ENCODE assay signal across 8 cellular contexts in genomic region chr7:45136106-45137060, GRCh38. TPM values are rescaled to one million over a fixed set of nuclear protein-coding genes. Genes with fewer than 3 reads are reported as not detected.
DNase-seq lines count a peak whose midpoint lies in the region; ATAC-seq and FAIRE-seq lines count a peak whose summit lies in the region.

No MANE protein-coding gene starts in this region.

- no peaks in the 10 kb centered on the region for H3K79me1 ChIP-seq in mesenchymal stem cell (replicated peaks; ENCODE audit: low read length, poor library complexity, severe bottlenecking)

- H3K4me3 Mint-ChIP-seq in activated CD4-positive, alpha-beta memory T cell treated with anti-CD3 and anti-CD28 coated beads, Interleukin-2, amount 10 ng/mL, durations not matched to agents 7 days and 5 days = no peak overlapping the region

- ATAC-seq in GM19023 (IDR thresholded peaks at IDR 0.05; ENCODE audit: unreplicated experiment) = no peak

- H2BK15ac ChIP-seq in mesenchymal stem cell (ENCODE audit: low read depth, poor library complexity, severe bottlenecking) = no peak overlapping the region

- peaks cover 26 to 47% of the 10 kb centered on the region in 2 experiments for H3K27me3 ChIP-seq in mesenchymal stem cell (ENCODE audit: control insufficient read depth in 1 of 2, insufficient read depth in 1 of 2, low read length in 2 of 2)

- no peak overlapping the region for H2BK12ac ChIP-seq in mesenchymal stem cell (ENCODE audit: low read length in 2 of 2)

- CTCF ChIA-PET in activated CD4-positive, alpha-beta memory T cell treated with anti-CD3 and anti-CD28 coated beads, Interleukin-2, amount 10 ng/mL, durations not matched to agents 7 days and 5 days (lab: Charles Lee) = interaction anchor here (0.6 to 6.8 kb wide), 46 partner anchors 9 to 883 kb away, joined by 3 to 100 read pairs (median 4); partner anchors contain the start of genes H2AZ2, MYO1G, NACAD and TBRG4

- H4K8ac ChIP-seq in mesenchymal stem cell (ENCODE audit: low read length) = no peak overlapping the region

- H2BK120ac ChIP-seq in mesenchymal stem cell (ENCODE audit: low read depth, low read length) = no peak overlapping the region

- peaks cover 3% of the 10 kb centered on the region for H3K27me3 Mint-ChIP-seq in activated CD4-positive, alpha-beta memory T cell treated with anti-CD3 and anti-CD28 coated beads, Interleukin-2, amount 10 ng/mL, durations not matched to agents 7 days and 5 days

- H3K18ac ChIP-seq in mesenchymal stem cell (ENCODE audit: low read depth in 1 of 2, low read length in 2 of 2) = no peak overlapping the region

- peak; percentile 67 for FAIRE-seq in G401.6 (lab: Jason Lieb, UNC)

- H3K9me3 ChIP-seq in mesenchymal stem cell (ENCODE audit: control insufficient read depth, low read length) = no peaks in the 10 kb centered on the region

- peak overlapping the region; percentile 46 for H3K27ac Mint-ChIP-seq in activated CD4-positive, alpha-beta memory T cell treated with anti-CD3 and anti-CD28 coated beads, Interleukin-2, amount 10 ng/mL, durations not matched to agents 7 days and 5 days

- H3K23ac ChIP-seq in mesenchymal stem cell (ENCODE audit: low read length in 2 of 2) = no peak overlapping the region

- H3K36me3 Mint-ChIP-seq in activated CD4-positive, alpha-beta memory T cell treated with anti-CD3 and anti-CD28 coated beads, Interleukin-2, amount 10 ng/mL, durations not matched to agents 7 days and 5 days (ENCODE audit: low read depth) = no peaks in the 10 kb centered on the region

- no peak overlapping the region for H2AK5ac ChIP-seq in mesenchymal stem cell (ENCODE audit: low read length, severe bottlenecking)

- H2BK5ac ChIP-seq in mesenchymal stem cell (ENCODE audit: low read depth, low read length, poor library complexity, severe bottlenecking) = no peak overlapping the region

- no peak overlapping the region for H3K4ac ChIP-seq in mesenchymal stem cell (ENCODE audit: low read depth in 1 of 2, low read length in 2 of 2)

- H2AFZ ChIP-seq in mesenchymal stem cell (ENCODE audit: low read depth, low read length) = no peak overlapping the region

- POLR2A ChIA-PET in activated CD4-positive, alpha-beta memory T cell treated with anti-CD3 and anti-CD28 coated beads, Interleukin-2, amount 10 ng/mL, durations not matched to agents 7 days and 5 days (lab: Charles Lee) = interaction anchor here (0.6 to 5.9 kb wide), 25 partner anchors 9 to 646 kb away, joined by 3 to 62 read pairs (median 6); partner anchors contain the start of genes H2AZ2, MYO1G, NUDCD3 and PURB

- H3K4me3 ChIP-seq in mesenchymal stem cell (ENCODE audit: insufficient read depth in 1 of 2, low read depth in 1 of 2, low read length in 2 of 2) = no peak overlapping the region

- peak; percentile 47 for DNase-seq in HK-2 (ENCODE audit: unreplicated experiment)
- peak; percentile 49 for DNase-seq in NCI-H82 treated with DMSO at 0.1 percent for 48 hours (lab: John Stamatoyannopoulos, UW; ENCODE audit: unreplicated experiment)
- DNase-seq in activated CD4-positive, alpha-beta memory T cell treated with anti-CD3 and anti-CD28 coated beads, Interleukin-2, amount 10 ng/mL, durations not matched to agents 7 days and 5 days = peak; percentile 81
- DNase-seq in effector CD4-positive, alpha-beta T cell = peak; percentile 54
- DNase-seq in mesenchymal stem cell = peak; percentile 78
- DNase-seq in stimulated activated CD8-positive, alpha-beta memory T cell treated with anti-CD3 and anti-CD28 coated beads, Interleukin-15, amount 100 ng/mL, for 1 hour (ENCODE audit: low read depth) = peak; percentile 46

- no peak overlapping the region for H3K9ac ChIP-seq in mesenchymal stem cell (ENCODE audit: low read length)

- no peaks in the 10 kb centered on the region for H3K9me3 Mint-ChIP-seq in activated CD4-positive, alpha-beta memory T cell treated with anti-CD3 and anti-CD28 coated beads, Interleukin-2, amount 10 ng/mL, durations not matched to agents 7 days and 5 days

- H3K36me3 ChIP-seq in mesenchymal stem cell (ENCODE audit: control insufficient read depth in 1 of 2, insufficient read depth in 2 of 2, low read depth in 1 of 2, low read length in 2 of 2) = no peaks in the 10 kb centered on the region

- H3K14ac ChIP-seq in mesenchymal stem cell (ENCODE audit: low read length in 2 of 2) = no peak overlapping the region

- H4K91ac ChIP-seq in mesenchymal stem cell (ENCODE audit: low read length) = no peak overlapping the region

- no peak overlapping the region for H3K27ac ChIP-seq in mesenchymal stem cell (ENCODE audit: low read length, poor library complexity, severe bottlenecking)

- H3K4me2 ChIP-seq in mesenchymal stem cell (ENCODE audit: low read length, poor library complexity, severe bottlenecking) = no peak overlapping the region

- 55% methylated on average over 9 of the region's 9 CpGs for WGBS in mesenchymal stem cell

- peaks cover 36% of the 10 kb centered on the region for H3K4me1 Mint-ChIP-seq in activated CD4-positive, alpha-beta memory T cell treated with anti-CD3 and anti-CD28 coated beads, Interleukin-2, amount 10 ng/mL, durations not matched to agents 7 days and 5 days

- no peaks in the 10 kb centered on the region for H3K4me1 ChIP-seq in mesenchymal stem cell (ENCODE audit: control insufficient read depth, insufficient read depth, low read depth, low read length)

RNA-seq across cellular contexts. Expression of gene RAMP3, which starts 21.2 kb away (rescaled TPM):
- total RNA-seq in activated CD4-positive, alpha-beta memory T cell treated with anti-CD3 and anti-CD28 coated beads, Interleukin-2, amount 10 ng/mL, durations not matched to agents 7 days and 5 days = not detected
- not detected for polyA plus RNA-seq in mesenchymal stem cell (2013, experiment 1 of 2)
- not detected for polyA plus RNA-seq in mesenchymal stem cell (2013, experiment 2 of 2)

RNA-seq across cellular contexts. Expression of gene TBRG4, which starts 24.9 kb away (rescaled TPM):
- total RNA-seq in activated CD4-positive, alpha-beta memory T cell treated with anti-CD3 and anti-CD28 coated beads, Interleukin-2, amount 10 ng/mL, durations not matched to agents 7 days and 5 days = 100 to 1,000 TPM in 1 of 2 experiments, 10 to 100 TPM in 1; 98.8 to 103 TPM
- polyA plus RNA-seq in mesenchymal stem cell (2013, experiment 1 of 2) = 33.6 TPM
- 33.0 TPM for polyA plus RNA-seq in mesenchymal stem cell (2013, experiment 2 of 2)

RNA-seq across cellular contexts. Expression of gene NACAD, which starts 47.6 kb away (rescaled TPM):
- under 1 TPM in 1 of 2 experiments, not detected in 1; 0.60 TPM for total RNA-seq in activated CD4-positive, alpha-beta memory T cell treated with anti-CD3 and anti-CD28 coated beads, Interleukin-2, amount 10 ng/mL, durations not matched to agents 7 days and 5 days
- polyA plus RNA-seq in mesenchymal stem cell (2013, experiment 1 of 2) = 5.6 TPM
- polyA plus RNA-seq in mesenchymal stem cell (2013, experiment 2 of 2) = 5.5 TPM
